In genomic region chr19:41844601-41845000, GRCh38 we compare ENCODE assay signal across 1 cellular context.
TF ChIP-seq lines count a peak whose summit lies in the region.

LYPD4 (minus strand) TSS chr19:41844683; CDS start chr19:41839285, 5,398 bp downstream.

TF ChIP-seq in WTC11, 78 proteins besides CTCF, POLR2A, EP300 and RAD21 (continued from another document):
- TF ChIP-seq ZNF281 (CRISPR knock-in tag; IDR thresholded peaks at IDR 0.05) (peak; percentile 36; the same call in 1 of the 2 replicates), ATF3 (CRISPR knock-in tag; conservative IDR thresholded peaks at IDR 0.05) (no peak), RELA (CRISPR knock-in tag; IDR thresholded peaks at IDR 0.05; ENCODE audit: borderline replicate concordance) (peak; percentile 68), PRDM15 (CRISPR knock-in tag; IDR thresholded peaks at IDR 0.05) (no peak), MAX (CRISPR knock-in tag; IDR thresholded peaks at IDR 0.05) (peak; percentile 93), SP1 (CRISPR knock-in tag; conservative IDR thresholded peaks at IDR 0.05) (0 out of 2 replicates have a peak, but pooled peaks have one; percentile 46), NFYB (CRISPR knock-in tag; conservative IDR thresholded peaks at IDR 0.05; ENCODE audit: low read depth) (peak; percentile 57), ZNF121 (CRISPR knock-in tag; IDR thresholded peaks at IDR 0.05) (no peak), ZNF396 (CRISPR knock-in tag; IDR thresholded peaks at IDR 0.05; ENCODE audit: borderline replicate concordance) (no peak), NR2C2 (CRISPR knock-in tag; IDR thresholded peaks at IDR 0.05) (0 out of 2 replicates have a peak, but pooled peaks have one; percentile 37), ZBTB43 (CRISPR knock-in tag; IDR thresholded peaks at IDR 0.05) (0 out of 2 replicates have a peak, but pooled peaks have one; percentile 14), TEAD4 (CRISPR knock-in tag; IDR thresholded peaks at IDR 0.05) (peak; percentile 43; the same call in 1 of the 2 replicates)
